ENCODE assay signal across 25 cellular contexts in genomic region chr17:17164676-17165075, GRCh38. TPM values are rescaled to one million over a fixed set of nuclear protein-coding genes. Genes with fewer than 3 reads are reported as not detected.
DNase-seq lines count a peak whose midpoint lies in the region; ATAC-seq and TF ChIP-seq lines count a peak whose summit lies in the region.
"Had no signal": no experiment of that assay in that cellular context is flagged by ENCODE, and none has a peak within 500 bp of the region (broad histone marks: within the 10 kb centered on the region; RNA-seq: fewer than 3 reads in every experiment).

No MANE protein-coding gene starts in this region.

- BruUV-seq in PC-3 (replicated peaks; lab: Mats Ljungman, UMichigan): no TSS peak

- ATAC-seq in right cardiac atrium: no peak
- no peak for ATAC-seq in Right ventricle myocardium superior (ENCODE audit: poor library complexity)
- ATAC-seq in T-helper 17 cell: no peak
- no peak for ATAC-seq in memory B cell (ENCODE audit: low read depth)
- no peak for ATAC-seq in PC-3
- ATAC-seq: A549, GM12878 had no signal

- peaks cover 19% of the 10 kb centered on the region for H3K36me3 Mint-ChIP-seq in T-helper 17 cell (ENCODE audit: low read depth)
- H3K36me3 Mint-ChIP-seq in memory B cell: peaks cover 37% of the 10 kb centered on the region

- no peak overlapping the region for H3K9ac ChIP-seq in PC-3 (ENCODE audit: low read length)

- H4K20me1 ChIP-seq in PC-3 (ENCODE audit: low read length): peaks cover 42% of the 10 kb centered on the region

- H3K4me3 ChIP-seq in right cardiac atrium (ENCODE audit: low read length): no peak overlapping the region
- H3K4me3 ChIP-seq in tibial nerve: no peak overlapping the region
- H3K4me3 ChIP-seq in spleen: no peak overlapping the region
- H3K4me3 ChIP-seq in PC-3 (ENCODE audit: low read length): no peak overlapping the region
- H3K4me3 ChIP-seq: A549, GM12878, Peyer's patch, SK-N-MC had no signal

- no peak overlapping the region for H2AFZ ChIP-seq in PC-3 (ENCODE audit: low read length)

- H3K27me3 Mint-ChIP-seq in T-helper 17 cell: no peaks in the 10 kb centered on the region
- H3K27me3 Mint-ChIP-seq in memory B cell: no peaks in the 10 kb centered on the region
- H3K27me3 Mint-ChIP-seq: CD4-positive, alpha-beta T cell had no signal

- WGBS in right cardiac atrium: 94% methylated on average over 17 of the region's 17 CpGs
- 88 to 94% methylated on average over 17 of the region's 17 CpGs for WGBS in tibial nerve, 2 donors
- 91 to 94% (median 92%) methylated on average over 17 of the region's 17 CpGs for WGBS in spleen, 5 donors

- CTCF ChIA-PET in PC-3 (lab: Charles Lee): no interaction called here

- H3K27ac Mint-ChIP-seq in T-helper 17 cell: peak overlapping the region; percentile 81
- peak overlapping the region; percentile 7 for H3K27ac Mint-ChIP-seq in memory B cell
- H3K27ac Mint-ChIP-seq: CD4-positive, alpha-beta T cell; HFFc6 had no signal

- TF ChIP-seq CTCF in tibial nerve (IDR thresholded peaks at IDR 0.05): no peak
- no peak for TF ChIP-seq CTCF in spleen (IDR thresholded peaks at IDR 0.05 in 8 of 11, conservative IDR thresholded peaks at IDR 0.05 in 3 of 11)
- no peak for TF ChIP-seq CTCF in PC-3 (conservative IDR thresholded peaks at IDR 0.05; ENCODE audit: low read depth, low read length)

- H3K4me1 Mint-ChIP-seq in T-helper 17 cell (peaks cover 35% of the 10 kb centered on the region), memory B cell (peaks cover 3% of the 10 kb centered on the region)

- H3K4me1 ChIP-seq in right cardiac atrium (ENCODE audit: control insufficient read depth, insufficient read depth, low read length) (no peaks in the 10 kb centered on the region), tibial nerve (no peaks in the 10 kb centered on the region), spleen (peaks cover 0 to 22% (median 0%) of the 10 kb centered on the region in 6 donors), PC-3 (ENCODE audit: insufficient read depth, low read length) (no peaks in the 10 kb centered on the region)
- H3K4me1 ChIP-seq: A549, BE2C, Peyer's patch had no signal

- no peak overlapping the region for H3K4me2 ChIP-seq in PC-3 (ENCODE audit: low read length)
- H3K4me2 ChIP-seq: A549 had no signal

- no peak for TF ChIP-seq EP300 in tibial nerve (IDR thresholded peaks at IDR 0.05)

- H3K9me3 ChIP-seq in right cardiac atrium (ENCODE audit: control insufficient read depth, low read length): no peaks in the 10 kb centered on the region
- H3K9me3 ChIP-seq in T-helper 17 cell (ENCODE audit: control insufficient read depth, low read length, poor library complexity, severe bottlenecking): no peaks in the 10 kb centered on the region
- H3K9me3 ChIP-seq in tibial nerve: no peaks in the 10 kb centered on the region
- no peaks in the 10 kb centered on the region for H3K9me3 ChIP-seq in spleen
- H3K9me3 ChIP-seq in PC-3 (ENCODE audit: low read length): no peaks in the 10 kb centered on the region
- H3K9me3 ChIP-seq: A549, BE2C, Peyer's patch had no signal

- H3K27ac ChIP-seq in right cardiac atrium (ENCODE audit: low read length): no peak overlapping the region
- no peak overlapping the region for H3K27ac ChIP-seq in tibial nerve
- H3K27ac ChIP-seq in spleen: no peak overlapping the region
- no peak overlapping the region for H3K27ac ChIP-seq in PC-3 (ENCODE audit: low read length)
- H3K27ac ChIP-seq: A549, Peyer's patch, SK-N-MC had no signal

- TF ChIP-seq POLR2A in tibial nerve (IDR thresholded peaks at IDR 0.05): no peak
- no peak for TF ChIP-seq POLR2A in spleen (IDR thresholded peaks at IDR 0.05)

- intact Hi-C loops in right cardiac atrium (cut with DNase I) (no loop called here), Right ventricle myocardium superior (cut with DNase I) (no loop called here), spleen (cut with DNase I; ENCODE audit: low total_unique reads) (no loop called here), PC-3 (cut with micrococcal nuclease) (no loop called here)

- no peaks in the 10 kb centered on the region for H3K9me3 Mint-ChIP-seq in memory B cell
- H3K9me3 Mint-ChIP-seq: CD4-positive, alpha-beta T cell; H9; HFFc6 had no signal

- peaks cover 22% of the 10 kb centered on the region; the same call in 1 of the 2 replicates for H3K79me2 ChIP-seq in PC-3 (ENCODE audit: low read length)

- DNase-seq in right cardiac atrium (peak in 2 of 3 donors; percentile 13 to 43), Right ventricle myocardium superior (no peak), T-helper 17 cell (no peak), memory B cell (ENCODE audit: low spot score in 2 of 2) (no peak), tibial nerve (ENCODE audit: low spot score in 2 of 2) (no peak), spleen (no peak), PC-3 (no peak)
- DNase-seq: BE2C; CD4-positive, alpha-beta T cell; COR-L47; DND-41; H9; HFFc6; MM.1S; NCI-H1048; NCI-H1436; NCI-H187 treated with DMSO at 0.1 percent for 48 hours; NCI-H2107; NCI-H2227 treated with DMSO at 0.1 percent for 48 hours; NCI-H82; Peyer's patch; SW 1271 had no signal

- POLR2A ChIA-PET in PC-3 (lab: Charles Lee; ENCODE audit: unreplicated experiment): interaction anchor here (0.5 kb wide), 1 partner anchor 97 kb away, joined by 15 read pairs; no protein-coding TSS in a partner anchor

- no peaks in the 10 kb centered on the region for H3K9me2 ChIP-seq in PC-3 (replicated peaks; ENCODE audit: low read length)

- H3F3A ChIP-seq in PC-3 (ENCODE audit: low read length, unreplicated experiment): peaks cover 18% of the 10 kb centered on the region

- H3K4me3 Mint-ChIP-seq in T-helper 17 cell: no peak overlapping the region
- no peak overlapping the region for H3K4me3 Mint-ChIP-seq in memory B cell
- H3K4me3 Mint-ChIP-seq: CD4-positive, alpha-beta T cell; H9; HFFc6 had no signal

- no peaks in the 10 kb centered on the region for H3K27me3 ChIP-seq in right cardiac atrium (ENCODE audit: control insufficient read depth, insufficient read depth)
- no peaks in the 10 kb centered on the region for H3K27me3 ChIP-seq in tibial nerve
- H3K27me3 ChIP-seq in spleen (replicated peaks in 1 of 7): no peaks in the 10 kb centered on the region
- no peaks in the 10 kb centered on the region for H3K27me3 ChIP-seq in PC-3 (ENCODE audit: low read length)
- H3K27me3 ChIP-seq: BE2C, Peyer's patch had no signal

- H3K36me3 ChIP-seq in tibial nerve (peaks cover 0 to 100% (median 19%) of the 10 kb centered on the region in 3 donors), spleen (peaks cover 0 to 100% (median 94%) of the 10 kb centered on the region in 6 donors), PC-3 (ENCODE audit: low read depth, low read length) (peaks cover 96% of the 10 kb centered on the region)

RNA-seq across cellular contexts. Expression of gene PLD6, which starts 41.5 kb away (rescaled TPM):
- 1 to 10 TPM; 3.8 to 5.4 (median 4.0) TPM for total RNA-seq in right cardiac atrium
- 2.9 TPM for polyA plus RNA-seq in right cardiac atrium
- total RNA-seq in Right ventricle myocardium superior: 10.2 TPM
- total RNA-seq in T-helper 17 cell: 10 to 100 TPM; 13.2 to 15.3 TPM
- total RNA-seq in tibial nerve: 10 to 100 TPM in 1 of 4 donors, 1 to 10 TPM in 3; 6.0 to 11.1 (median 8.2) TPM
- total RNA-seq in spleen: 1 to 10 TPM; 1.4 to 5.6 (median 3.7) TPM
- 1 to 10 TPM; 2.2 to 3.9 (median 3.0) TPM for polyA plus RNA-seq in spleen
- 11.6 and 18.0 TPM in 2 replicates for total RNA-seq in PC-3 (2014; rRNA removed)

Comparison
In these comparisons a context has a peak if more than half of its experiments do, and no peak if none do; other contexts are left out.
1. DNase-seq: peak in right cardiac atrium (2 of 3); none in Right ventricle myocardium superior (single experiment), T-helper 17 cell (0 of 3), memory B cell (0 of 2), tibial nerve (0 of 2), spleen (single experiment) and PC-3 (single experiment).